In genomic region chr19:18091217-18091608, GRCh38 we compare ENCODE assay signal across 8 cellular contexts. TPM values are rescaled to one million over a fixed set of nuclear protein-coding genes. Genes with fewer than 3 reads are reported as not detected.
DNase-seq lines count a peak whose midpoint lies in the region; ATAC-seq and TF ChIP-seq lines count a peak whose summit lies in the region.

No MANE protein-coding gene starts in this region.

- no peak overlapping the region for H2AK9ac ChIP-seq in IMR-90 (replicated peaks; ENCODE audit: low read depth, low read length, poor library complexity)

- intact Hi-C loops in IMR-90 (cut with micrococcal nuclease) (no loop called here), left cardiac atrium (cut with DNase I) (no loop called here)

- H3K14ac ChIP-seq in IMR-90 (replicated peaks; ENCODE audit: low read depth, low read length) = no peak overlapping the region

- no peaks in the 10 kb centered on the region for H3K4me1 ChIP-seq in IMR-90 (ENCODE audit: control insufficient read depth, insufficient read depth, low read length)

- H3K56ac ChIP-seq in IMR-90 (ENCODE audit: extremely low read depth, insufficient read depth, low read length) = no peak overlapping the region

- H2BK15ac ChIP-seq in IMR-90 (ENCODE audit: low read depth, low read length) = no peak overlapping the region

- WGBS in IMR-90 (ENCODE audit: extremely low coverage in 2 of 2, insufficient read length in 1 of 2), 2 experiments = no CpG with 5 or more reads among the region's 12 CpGs

- no peak overlapping the region for H2BK20ac ChIP-seq in IMR-90 (ENCODE audit: low read depth, low read length)

- no peaks in the 10 kb centered on the region for H3K79me1 ChIP-seq in IMR-90 (ENCODE audit: low read depth in 1 of 2, low read length in 2 of 2)

- TF ChIP-seq CTCF in IMR-90 (conservative IDR thresholded peaks at IDR 0.05; ENCODE audit: low read depth, low read length) = no peak

- DNase-seq in IMR-90 = no peak
- peak; percentile 71 to 85 for DNase-seq in activated CD8-positive, alpha-beta memory T cell treated with anti-CD3 and anti-CD28 coated beads for 4 hours (ENCODE audit: low read depth in 2 of 2)
- peak; percentile 53 for DNase-seq in left cardiac atrium
- DNase-seq in stimulated activated CD8-positive, alpha-beta memory T cell treated with anti-CD3 and anti-CD28 coated beads, Interleukin-15, amount 100 ng/mL, for 4 hours (ENCODE audit: low read depth in 2 of 2) = peak; percentile 70 to 83
- DNase-seq in NCI-H2107 (lab: John Stamatoyannopoulos, UW) = no peak
- DNase-seq in NCI-H345 (lab: John Stamatoyannopoulos, UW) = no peak
- no peak for DNase-seq in NCI-H524 (lab: John Stamatoyannopoulos, UW)
- no peak for DNase-seq in DMS53 treated with DMSO at 0.1 percent for 48 hours (lab: John Stamatoyannopoulos, UW; ENCODE audit: unreplicated experiment)

- no peak overlapping the region for H3K9ac ChIP-seq in IMR-90 (ENCODE audit: low read depth, low read length)

- H3K4me3 ChIP-seq in IMR-90 (ENCODE audit: insufficient read depth, low read depth, low read length) = no peak overlapping the region

- no peak overlapping the region for H2AK5ac ChIP-seq in IMR-90 (ENCODE audit: low read depth, low read length)

- POLR2A ChIA-PET in IMR-90 (lab: Charles Lee; ENCODE audit: unreplicated experiment) = interaction anchor here (0.6 kb wide), 1 partner anchor 1006 kb away, joined by 4 read pairs; no protein-coding TSS in a partner anchor

- H3K23ac ChIP-seq in IMR-90 (ENCODE audit: low read depth, low read length) = no peak overlapping the region

- dilution Hi-C loops in IMR-90 (cut with HindIII; ENCODE audit: low sequenced_read_pairs, unreplicated experiment) = no loop called here

- no peak overlapping the region for H3K27ac ChIP-seq in IMR-90 (ENCODE audit: insufficient read depth, low read length)

- H3K4ac ChIP-seq in IMR-90 (ENCODE audit: low read depth, low read length) = no peak overlapping the region

- H3K18ac ChIP-seq in IMR-90 (ENCODE audit: low read depth, low read length) = no peak overlapping the region

- no peak overlapping the region for H4K8ac ChIP-seq in IMR-90 (ENCODE audit: low read depth in 2 of 2, low read length in 2 of 2)

- H3K27me3 ChIP-seq in IMR-90 (ENCODE audit: control insufficient read depth, insufficient read depth, low read length) = no peaks in the 10 kb centered on the region; the same call in 1 of the 2 replicates

- peak overlapping the region; percentile 72 for H2AFZ ChIP-seq in IMR-90 (replicated peaks; ENCODE audit: low read length, poor library complexity)

- no peaks in the 10 kb centered on the region for H3K9me1 ChIP-seq in IMR-90 (ENCODE audit: insufficient read depth, low read length)

- H3K4me2 ChIP-seq in IMR-90 (ENCODE audit: low read depth, low read length) = no peak overlapping the region

- CTCF ChIA-PET in IMR-90 (lab: Yijun Ruan, JAX) = no interaction called here

- no peak for TF ChIP-seq POLR2A in IMR-90 (IDR thresholded peaks at IDR 0.05; ENCODE audit: low read depth, low read length)

- in situ Hi-C loops in IMR-90 (cut with MboI; ENCODE audit: low sequenced_read_pairs) = no loop called here

- no peak overlapping the region for H2BK120ac ChIP-seq in IMR-90 (ENCODE audit: low read depth, low read length)

- no peak for TF ChIP-seq RAD21 in IMR-90 (IDR thresholded peaks at IDR 0.05; ENCODE audit: low read length)

- H4K91ac ChIP-seq in IMR-90 (ENCODE audit: insufficient read depth, low read depth, low read length) = no peak overlapping the region

- BruUV-seq in IMR-90 (replicated peaks; lab: Mats Ljungman, UMichigan) = no TSS peak

- no peak for ATAC-seq in IMR-90 (ENCODE audit: low read depth)
- ATAC-seq in left cardiac atrium = peak; percentile 57 to 71

- H4K5ac ChIP-seq in IMR-90 (ENCODE audit: low read depth, low read length) = no peak overlapping the region

- H2BK5ac ChIP-seq in IMR-90 (ENCODE audit: low read depth, low read length, poor library complexity, severe bottlenecking) = no peak overlapping the region

- H4K20me1 ChIP-seq in IMR-90 (ENCODE audit: insufficient read depth, low read length) = no peaks in the 10 kb centered on the region

- H3K36me3 ChIP-seq in IMR-90 (ENCODE audit: control insufficient read depth, insufficient read depth, low read length) = no peaks in the 10 kb centered on the region

- H3K9me3 ChIP-seq in IMR-90 (ENCODE audit: control insufficient read depth, insufficient read depth, low read length) = no peaks in the 10 kb centered on the region

TF ChIP-seq in IMR-90, 13 proteins besides CTCF, POLR2A, EP300 and RAD21:
- no peak for TF ChIP-seq CEBPB (IDR thresholded peaks at IDR 0.05; ENCODE audit: low read depth, low read length)
- no peak for TF ChIP-seq MAFK (IDR thresholded peaks at IDR 0.05; ENCODE audit: low read depth, low read length)
TF ChIP-seq in IMR-90: peak in this region for 0.

RNA-seq across cellular contexts. Expression of gene IL12RB1, which starts 4.5 kb away (rescaled TPM):
- not detected in 2 replicates for total RNA-seq in IMR-90 (2012; rRNA removed)
- not detected in 2 replicates for polyA plus RNA-seq in IMR-90 (2012; rRNA removed)
- 0.08 TPM in 1 of 2 replicates, not detected in the other for polyA plus RNA-seq in IMR-90 (2012; cell fraction: cytosol; rRNA removed)
- polyA plus RNA-seq in IMR-90 (2012; cell fraction: nucleus; rRNA removed; ENCODE audit: low replicate concordance) = 0.11 TPM in 1 of 2 replicates, not detected in the other
- total RNA-seq in left cardiac atrium = 1 to 10 TPM; 1.2 to 1.6 TPM

RNA-seq across cellular contexts. Expression of gene MAST3, which starts 6.4 kb away (rescaled TPM):
- total RNA-seq in IMR-90 (2012; rRNA removed) (1.3 and 1.4 TPM in 2 replicates), left cardiac atrium (1 to 10 TPM; 5.5 to 7.9 TPM)
- 3.9 and 4.3 TPM in 2 replicates for polyA plus RNA-seq in IMR-90 (2012; rRNA removed)
- polyA plus RNA-seq in IMR-90 (2012; cell fraction: cytosol; rRNA removed) = 2.5 and 4.0 TPM in 2 replicates
- polyA plus RNA-seq in IMR-90 (2012; cell fraction: nucleus; rRNA removed; ENCODE audit: low replicate concordance) = 12.9 and 21.9 TPM in 2 replicates

Comparison
In these comparisons a context has a peak if more than half of its experiments do, and no peak if none do; other contexts are left out.
1. DNase-seq: peak in activated CD8-positive, alpha-beta memory T cell treated with anti-CD3 and anti-CD28 coated beads for 4 hours (2 of 2), left cardiac atrium (single experiment) and stimulated activated CD8-positive, alpha-beta memory T cell treated with anti-CD3 and anti-CD28 coated beads, Interleukin-15, amount 100 ng/mL, for 4 hours (2 of 2); none in IMR-90 (single experiment), NCI-H2107 (single experiment), NCI-H345 (single experiment), NCI-H524 (0 of 2) and DMS53 treated with DMSO at 0.1 percent for 48 hours (single experiment).